15 cellular contexts compared by ENCODE assay signal in the genomic region with DNA sequence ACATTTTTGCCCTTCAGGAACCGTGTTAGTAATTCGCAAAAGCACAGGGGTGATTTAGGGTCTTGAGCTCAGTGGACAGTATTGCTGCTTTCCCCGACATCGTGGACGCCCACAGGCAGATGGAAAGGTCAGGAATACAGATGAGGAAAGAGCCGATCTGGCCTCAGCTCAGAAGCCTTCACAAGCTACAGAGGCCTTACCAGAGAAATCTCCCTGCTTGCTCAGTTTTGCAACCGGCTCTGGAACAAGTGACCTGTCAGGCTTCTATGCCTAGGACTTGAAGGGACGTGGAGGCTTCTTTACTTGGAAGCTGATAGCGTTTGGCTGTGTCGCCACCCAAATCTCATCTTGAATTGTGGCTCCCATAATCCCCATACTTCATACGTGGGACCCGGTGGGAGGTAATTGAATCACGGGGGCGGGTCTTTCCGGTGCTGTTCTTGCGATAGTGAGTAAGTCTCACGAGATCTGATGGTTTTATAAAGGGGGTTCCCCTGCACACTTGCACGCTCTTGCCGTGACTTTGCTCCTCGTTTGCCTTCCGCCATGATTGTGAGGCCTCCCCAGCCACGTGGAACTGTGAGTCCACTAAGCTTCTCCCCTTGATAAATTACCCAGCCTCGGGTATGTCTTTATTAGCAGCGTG.
DNase-seq lines count a peak whose midpoint lies in the region; ATAC-seq, FAIRE-seq and TF ChIP-seq lines count a peak whose summit lies in the region.
"Had no signal": no experiment of that assay in that cellular context is flagged by ENCODE, and none has a peak within 500 bp of the region (broad histone marks: within the 10 kb centered on the region; RNA-seq: fewer than 3 reads in every experiment).

No MANE protein-coding gene starts in this region.

- POLR2A ChIA-PET in K562 (lab: Yijun Ruan, JAX), result interaction anchor here (0.8 kb wide), 1 partner anchor 13 kb away, joined by 3 read pairs; no protein-coding TSS in a partner anchor

- H3K9me1 ChIP-seq in K562 (ENCODE audit: control insufficient read depth, insufficient read depth, low read length), result no peaks in the 10 kb centered on the region

- no peak overlapping the region for H3K27ac Mint-ChIP-seq in GM23338

- H3K4me1 ChIP-seq in K562 (replicated peaks in 1 of 2; ENCODE audit: control insufficient read depth in 2 of 2, insufficient read depth in 2 of 2, low read length in 2 of 2) (no peaks in the 10 kb centered on the region; a peak in 1 of 5 replicates), lung (ENCODE audit: control insufficient read depth in 2 of 2, insufficient read depth in 2 of 2, low read length in 2 of 2) (no peaks in the 10 kb centered on the region), subcutaneous abdominal adipose tissue (ENCODE audit: control insufficient read depth in 5 of 5, insufficient read depth in 5 of 5, low read length in 5 of 5) (peaks cover 0 to 24% (median 12%) of the 10 kb centered on the region in 5 donors), GM23338 (ENCODE audit: insufficient read depth) (no peaks in the 10 kb centered on the region), aorta (ENCODE audit: control insufficient read depth in 1 of 2, insufficient read depth in 2 of 2, low read length in 2 of 2) (no peaks in the 10 kb centered on the region)

- H4K20me1 ChIP-seq in K562 (replicated peaks; ENCODE audit: control insufficient read depth, insufficient read depth, low read length) (no peaks in the 10 kb centered on the region), GM23338 (replicated peaks; ENCODE audit: insufficient read depth) (no peaks in the 10 kb centered on the region)

- no peak for FAIRE-seq in K562 (lab: Jason Lieb, UNC)

- peaks cover 13% of the 10 kb centered on the region for H3K4me1 Mint-ChIP-seq in GM23338
- H3K4me1 Mint-ChIP-seq: IgD-negative memory B cell had no signal

- ATAC-seq in K562 (0 out of 3 replicates have a peak, but pooled peaks have one; percentile 20), lung (ENCODE audit: insufficient read depth, low FRiP score) (peak; percentile 42), GM23338 (no peak), aorta (ENCODE audit: low FRiP score) (no peak)
- ATAC-seq: HCT116 had no signal

- CTCF ChIA-PET in K562 (lab: Yijun Ruan, JAX; ENCODE audit: low intra/inter-chr PET ratio), result no interaction called here

- no peaks in the 10 kb centered on the region for H3K36me3 ChIP-seq in K562 (ENCODE audit: control insufficient read depth, insufficient read depth, low read length)
- H3K36me3 ChIP-seq in lung (ENCODE audit: control insufficient read depth in 2 of 2, insufficient read depth in 2 of 2, low read length in 2 of 2), result no peaks in the 10 kb centered on the region
- peaks cover 0 to 9% (median 0%) of the 10 kb centered on the region in 5 donors for H3K36me3 ChIP-seq in subcutaneous abdominal adipose tissue (ENCODE audit: control insufficient read depth in 5 of 5, insufficient read depth in 5 of 5, low read length in 5 of 5)
- no peaks in the 10 kb centered on the region for H3K36me3 ChIP-seq in GM23338 (ENCODE audit: insufficient read depth)
- H3K36me3 ChIP-seq in aorta (ENCODE audit: control insufficient read depth in 1 of 2, insufficient read depth in 2 of 2, low read length in 1 of 2), result no peaks in the 10 kb centered on the region

- in situ Hi-C loops in K562 (cut with MboI), result loop anchor here (25.0 kb wide), 1 partner anchor 1958 kb away; no protein-coding TSS in a partner anchor

- no peak overlapping the region for H3K27ac ChIP-seq in K562 (ENCODE audit: extremely low read depth, low read depth, low read length)
- no peak overlapping the region for H3K27ac ChIP-seq in lung (ENCODE audit: low read depth in 1 of 2, low read length in 1 of 2)
- H3K27ac ChIP-seq in subcutaneous abdominal adipose tissue (ENCODE audit: low read depth, low read length), result peak overlapping the region; percentile 51
- H3K27ac ChIP-seq in GM23338 (ENCODE audit: low read depth), result no peak overlapping the region
- no peak overlapping the region for H3K27ac ChIP-seq in aorta (ENCODE audit: low read depth in 1 of 2, low read length in 2 of 2)

- H3F3A ChIP-seq in GM23338 (replicated peaks; ENCODE audit: low read depth), result no peaks in the 10 kb centered on the region

- intact Hi-C loops in K562 (cut with micrococcal nuclease), result loop anchor here (5.0 to 10.0 kb wide), 2 partner anchors 752 to 1280 kb away; no protein-coding TSS in a partner anchor
- intact Hi-C loops in aorta (cut with DNase I), result no loop called here

- WGBS in K562 (ENCODE audit: insufficient coverage, low coverage, missing lambda C conversion rate), result 42% methylated on average over 24 of the region's 24 CpGs
- WGBS in lung, 2 donors, result 85 to 89% methylated on average over 24 of the region's 24 CpGs
- 85 to 91% methylated on average over 24 of the region's 24 CpGs for WGBS in aorta, 2 donors

- H3K27me3 ChIP-seq in K562 (ENCODE audit: control insufficient read depth in 2 of 2, insufficient read depth in 2 of 2, low read length in 2 of 2) (no peaks in the 10 kb centered on the region), lung (ENCODE audit: control insufficient read depth, insufficient read depth) (no peaks in the 10 kb centered on the region), subcutaneous abdominal adipose tissue (ENCODE audit: control insufficient read depth in 5 of 5, insufficient read depth in 4 of 5, low read length in 5 of 5) (no peaks in the 10 kb centered on the region), GM23338 (ENCODE audit: insufficient read depth) (no peaks in the 10 kb centered on the region), aorta (ENCODE audit: control insufficient read depth in 1 of 2, insufficient read depth in 2 of 2, low read length in 1 of 2) (no peaks in the 10 kb centered on the region)

- no peak for TF ChIP-seq RAD21 in K562 (CRISPR knock-in tag; conservative IDR thresholded peaks at IDR 0.05 in 1 of 2, IDR thresholded peaks at IDR 0.05 in 1 of 2)

- H3K9ac ChIP-seq in K562 (ENCODE audit: insufficient read depth in 1 of 2, low read depth in 2 of 2, low read length in 2 of 2), result no peak overlapping the region
- peak overlapping the region in 1 of 5 donors; percentile 47 for H3K9ac ChIP-seq in subcutaneous abdominal adipose tissue (ENCODE audit: low read length in 5 of 5)

- TF ChIP-seq CTCF in K562 (IDR thresholded peaks at IDR 0.05 in 2 of 3, conservative IDR thresholded peaks at IDR 0.05 in 1 of 3; ENCODE audit: insufficient read depth in 2 of 3, low read depth in 1 of 3, low read length in 3 of 3), result no peak
- TF ChIP-seq CTCF in fibroblast of villous mesenchyme (IDR thresholded peaks at IDR 0.05; ENCODE audit: insufficient read depth, low read depth, low read length), result no peak
- TF ChIP-seq CTCF in lung (IDR thresholded peaks at IDR 0.05; ENCODE audit: control extremely low read depth, extremely low read depth), result no peak
- no peak for TF ChIP-seq CTCF in GM23338 (conservative IDR thresholded peaks at IDR 0.05; ENCODE audit: low read depth in 2 of 2)

- H3K4me3 ChIP-seq in K562 (no peak overlapping the region), fibroblast of villous mesenchyme (ENCODE audit: low read depth, low read length) (no peak overlapping the region), lung (no peak overlapping the region), subcutaneous abdominal adipose tissue (ENCODE audit: low read depth in 1 of 5, low read length in 5 of 5) (no peak overlapping the region), GM23338 (no peak overlapping the region), aorta (ENCODE audit: low read length in 2 of 2) (no peak overlapping the region)

- no peaks in the 10 kb centered on the region for H3K79me2 ChIP-seq in K562 (ENCODE audit: control insufficient read depth, insufficient read depth, low read length)
- no peaks in the 10 kb centered on the region for H3K79me2 ChIP-seq in GM23338 (replicated peaks; ENCODE audit: insufficient read depth)

- no peak overlapping the region for H3K4me3 Mint-ChIP-seq in GM23338
- H3K4me3 Mint-ChIP-seq: IgD-negative memory B cell had no signal

- no TSS peak for BruUV-seq in K562 (replicated peaks; lab: Mats Ljungman, UMichigan)

- no peak for TF ChIP-seq EP300 in K562 (IDR thresholded peaks at IDR 0.05; ENCODE audit: low read length)

- H3K36me3 Mint-ChIP-seq in GM23338 (ENCODE audit: low read depth), result no peaks in the 10 kb centered on the region

- H2AFZ ChIP-seq in K562 (ENCODE audit: low read depth, low read length) (peak overlapping the region; percentile 53), GM23338 (no peak overlapping the region)

- no peak overlapping the region for H3K4me2 ChIP-seq in K562 (ENCODE audit: insufficient read depth, low read length)
- H3K4me2 ChIP-seq in GM23338, result no peak overlapping the region

- H3K9me3 ChIP-seq in K562 (replicated peaks; ENCODE audit: control insufficient read depth, insufficient read depth, low read depth, low read length) (no peaks in the 10 kb centered on the region), lung (ENCODE audit: control insufficient read depth in 2 of 2, insufficient read depth in 1 of 2, low read length in 1 of 2) (peaks cover 0 to 3% of the 10 kb centered on the region in 2 donors), subcutaneous abdominal adipose tissue (ENCODE audit: control insufficient read depth in 5 of 5, low read length in 5 of 5) (no peaks in the 10 kb centered on the region), aorta (ENCODE audit: control insufficient read depth, low read length) (peaks cover 2% of the 10 kb centered on the region)

- no peaks in the 10 kb centered on the region for H3K27me3 Mint-ChIP-seq in GM23338 (ENCODE audit: insufficient read depth, low read depth, poor library complexity)

- TF ChIP-seq POLR2A in K562 (conservative IDR thresholded peaks at IDR 0.05), result no peak

- no peaks in the 10 kb centered on the region for H3K9me2 ChIP-seq in GM23338 (ENCODE audit: insufficient read depth)

- H3K9me3 Mint-ChIP-seq in GM23338, result no peaks in the 10 kb centered on the region

- DNase-seq in K562 (ENCODE audit: extremely low read depth in 1 of 4, low spot score in 3 of 4), result no peak
- peak; percentile 16 for DNase-seq in fibroblast of villous mesenchyme (ENCODE audit: low read depth)
- peak; percentile 39 for DNase-seq in lung (ENCODE audit: low spot score)
- DNase-seq in GM23338 (ENCODE audit: low spot score), result no peak
- DNase-seq in aorta, result no peak
- DNase-seq in NCI-H1417 (lab: John Stamatoyannopoulos, UW), result no peak
- DNase-seq: MV-4-11, NCI-H1417 treated with DMSO at 0.1 percent for 48 hours, NCI-H2029, NCI-H2171, NCI-H69, SHP77 treated with DMSO at 0.1 percent for 48 hours had no signal

TF ChIP-seq in K562, 482 proteins besides CTCF, POLR2A, EP300 and RAD21 (continues in another document):
- TF ChIP-seq EGR1 (conservative IDR thresholded peaks at IDR 0.05), result peak; percentile 25
- TF ChIP-seq CBFA2T2 (conservative IDR thresholded peaks at IDR 0.05), result no peak
- TF ChIP-seq CHD2 (IDR thresholded peaks at IDR 0.05; ENCODE audit: low read depth, low read length), result peak; percentile 82; the same call in 1 of the 2 replicates
- TF ChIP-seq SMARCE1 (IDR thresholded peaks at IDR 0.05), result no peak

TF ChIP-seq in GM23338, 12 proteins besides CTCF, POLR2A, EP300 and RAD21 (continues in another document):
- no peak for TF ChIP-seq ZNF331 (CRISPR knock-in tag; IDR thresholded peaks at IDR 0.05; ENCODE audit: low read depth)
- TF ChIP-seq CREB1 (CRISPR knock-in tag; IDR thresholded peaks at IDR 0.05; ENCODE audit: low read depth), result no peak
- TF ChIP-seq JUNB (IDR thresholded peaks at IDR 0.05; ENCODE audit: unreplicated experiment), result no peak
- TF ChIP-seq EZH2 (IDR thresholded peaks at IDR 0.05; ENCODE audit: low read depth, unreplicated experiment), result no peak

Comparison
In these comparisons a context has a peak if more than half of its experiments do, and no peak if none do; other contexts are left out.
1. ATAC-seq: peak in K562 (single experiment) and lung (single experiment); none in GM23338 (single experiment) and aorta (single experiment).
2. DNase-seq: peak in fibroblast of villous mesenchyme (single experiment) and lung (single experiment); none in K562 (0 of 4), GM23338 (single experiment), aorta (0 of 2) and NCI-H1417 (0 of 3).